In genomic region chr10:26486304-26486703, GRCh38 we compare ENCODE assay signal across 8 cellular contexts. TPM values are rescaled to one million over a fixed set of nuclear protein-coding genes. Genes with fewer than 3 reads are reported as not detected.
DNase-seq lines count a peak whose midpoint lies in the region; ATAC-seq lines count a peak whose summit lies in the region.

No MANE protein-coding gene starts in this region.

- H4K20me1 ChIP-seq in BLaER1 treated with 17β-estradiol and CSF1 and Interleukin-3, amounts not matched to agents 10 nM and 100 nM, result peaks cover 92 to 100% (median 100%) of the 10 kb centered on the region in 11 experiments

- H3K36me3 ChIP-seq in BLaER1 treated with 17β-estradiol and CSF1 and Interleukin-3, amounts not matched to agents 10 nM and 100 nM, result peaks cover 43 to 95% (median 80%) of the 10 kb centered on the region in 11 experiments
- H3K36me3 ChIP-seq in MG63, result no peaks in the 10 kb centered on the region
- H3K36me3 ChIP-seq in effector memory CD4-positive, alpha-beta T cell (ENCODE audit: control insufficient read depth, insufficient read depth, low read length), result no peaks in the 10 kb centered on the region

- H3K27ac ChIP-seq in BLaER1 treated with 17β-estradiol and CSF1 and Interleukin-3, amounts not matched to agents 10 nM and 100 nM, result peak overlapping the region in 7 of 11 experiments; percentile 10 to 50 (median 42); a peak in 10 of 22 replicates
- H3K27ac ChIP-seq in effector memory CD4-positive, alpha-beta T cell (ENCODE audit: insufficient read depth, low read length, poor library complexity, severe bottlenecking), result peak overlapping the region; percentile 83

- no peak overlapping the region for H3K4me3 ChIP-seq in BLaER1 treated with 17β-estradiol and CSF1 and Interleukin-3, amounts not matched to agents 10 nM and 100 nM
- no peak overlapping the region for H3K4me3 ChIP-seq in MG63
- H3K4me3 ChIP-seq in effector memory CD4-positive, alpha-beta T cell (ENCODE audit: insufficient read depth, low read depth, low read length, poor library complexity, severe bottlenecking), result no peak overlapping the region

- ATAC-seq in HG03139 (IDR thresholded peaks at IDR 0.05; ENCODE audit: unreplicated experiment) (no peak), HG02678 (IDR thresholded peaks at IDR 0.05; ENCODE audit: unreplicated experiment) (no peak)

- H3K4me1 ChIP-seq in BLaER1 treated with 17β-estradiol and CSF1 and Interleukin-3, amounts not matched to agents 10 nM and 100 nM, result peaks cover 29 to 98% (median 76%) of the 10 kb centered on the region in 10 experiments
- peaks cover 40% of the 10 kb centered on the region for H3K4me1 ChIP-seq in effector memory CD4-positive, alpha-beta T cell (ENCODE audit: control insufficient read depth, insufficient read depth, low read length, poor library complexity, severe bottlenecking)

- DNase-seq in MG63 (peak; percentile 80), non-pigmented ciliary epithelial cell (ENCODE audit: low read depth) (peak; percentile 76), KG1 (lab: John Stamatoyannopoulos, UW) (no peak), mesenteric fat pad (ENCODE audit: low spot score) (no peak)
- no peak for DNase-seq in effector memory CD4-positive, alpha-beta T cell

- H3K4me2 ChIP-seq in BLaER1 treated with 17β-estradiol and CSF1 and Interleukin-3, amounts not matched to agents 10 nM and 100 nM, result peak overlapping the region in 5 of 11 experiments; percentile 29 to 41 (median 30); a peak in 10 of 22 replicates

- no peaks in the 10 kb centered on the region for H3K9me3 ChIP-seq in BLaER1 treated with 17β-estradiol and CSF1 and Interleukin-3, amounts not matched to agents 10 nM and 100 nM (replicated peaks in 1 of 11)
- no peaks in the 10 kb centered on the region for H3K9me3 ChIP-seq in MG63
- no peaks in the 10 kb centered on the region for H3K9me3 ChIP-seq in effector memory CD4-positive, alpha-beta T cell (ENCODE audit: control insufficient read depth, low read length)

- H3K9ac ChIP-seq in BLaER1 treated with 17β-estradiol and CSF1 and Interleukin-3, amounts not matched to agents 10 nM and 100 nM, result peak overlapping the region in 1 of 11 experiments; percentile 5; a peak in 2 of 22 replicates

- no peaks in the 10 kb centered on the region for H3K27me3 ChIP-seq in BLaER1 treated with 17β-estradiol and CSF1 and Interleukin-3, amounts not matched to agents 10 nM and 100 nM
- H3K27me3 ChIP-seq in MG63, result no peaks in the 10 kb centered on the region
- H3K27me3 ChIP-seq in effector memory CD4-positive, alpha-beta T cell (replicated peaks; ENCODE audit: control insufficient read depth, insufficient read depth, low read length, poor library complexity, severe bottlenecking), result no peaks in the 10 kb centered on the region

RNA-seq across cellular contexts. Expression of gene APBB1IP, which starts 48.2 kb away (rescaled TPM):
- not detected in 2 replicates for total RNA-seq in MG63 (2014; rRNA removed; shearing (Covaris generic); ENCODE audit: low replicate concordance)
- 37.2 TPM for total RNA-seq in mesenteric fat pad

Comparison
In these comparisons a context has a peak if more than half of its experiments do, and no peak if none do; other contexts are left out.
1. DNase-seq: peak in MG63 (single experiment) and non-pigmented ciliary epithelial cell (single experiment); none in effector memory CD4-positive, alpha-beta T cell (0 of 3), KG1 (single experiment) and mesenteric fat pad (single experiment).
2. RNA of gene APBB1IP, which starts 48.2 kb away (total RNA-seq): 37.2 TPM in mesenteric fat pad (single experiment); not detected in MG63; every median in the first group is over 10 times any median in the second.